Comparison of ENCODE assay signal across 27 cellular contexts in genomic region chr20:45463113-45463512, GRCh38. TPM values are rescaled to one million over a fixed set of nuclear protein-coding genes. Genes with fewer than 3 reads are reported as not detected.
"Had no signal": no experiment of that assay in that cellular context is flagged by ENCODE, and none has a peak within 500 bp of the region (broad histone marks: within the 10 kb centered on the region; RNA-seq: fewer than 3 reads in every experiment).

No MANE protein-coding gene starts in this region.

- H3K27ac ChIP-seq: brain microvascular endothelial cell, cardiac muscle cell had no signal

- H3K4me3 ChIP-seq: cardiac muscle cell, MG63 had no signal

- DNase-seq: activated CD4-positive, alpha-beta memory T cell treated with anti-CD3 and anti-CD28 coated beads for 36 hours; activated CD4-positive, alpha-beta T cell treated with anti-CD3 and anti-CD28 coated beads, Interleukin-2, amount 10 ng/mL, durations not matched to agents 7 days and 5 days; activated CD4-positive, CD25-positive, alpha-beta regulatory T cell; activated gamma-delta T cell treated with Interleukin-2 at 50 U/mL for 16 hours; activated naive CD4-positive, alpha-beta T cell treated with anti-CD3 and anti-CD28 coated beads, Interleukin-2, amount 10 ng/mL, durations not matched to agents 7 days and 5 days; activated naive CD8-positive, alpha-beta T cell treated with anti-CD3 and anti-CD28 coated beads for 36 hours; activated T-cell treated with anti-CD3 and anti-CD28 coated beads for 4 hours; activated T-cell treated with anti-CD3 and anti-CD28 coated beads, Interleukin-2, amount 50 U/mL, for 48 hours; brain microvascular endothelial cell; MG63; MV-4-11; NCI-H1092 treated with DMSO at 0.1 percent for 48 hours; NCI-H1417 treated with DMSO at 0.1 percent for 48 hours; NCI-H1694; NCI-H2029; NCI-H2107; NCI-H345; NCI-H510A; NCI-H526 treated with DMSO at 0.1 percent for 48 hours; PC-3; SHP77 treated with DMSO at 0.1 percent for 48 hours; T-helper 17 cell; T-helper 9 cell had no signal

- H3K36me3 Mint-ChIP-seq: activated CD4-positive, alpha-beta memory T cell treated with anti-CD3 and anti-CD28 coated beads for 36 hours; activated naive CD4-positive, alpha-beta T cell treated with anti-CD3 and anti-CD28 coated beads, Interleukin-2, amount 10 ng/mL, durations not matched to agents 7 days and 5 days; activated naive CD8-positive, alpha-beta T cell treated with anti-CD3 and anti-CD28 coated beads for 36 hours had no signal

- H3K4me3 Mint-ChIP-seq: activated CD4-positive, alpha-beta memory T cell treated with anti-CD3 and anti-CD28 coated beads for 36 hours; activated CD4-positive, alpha-beta T cell treated with anti-CD3 and anti-CD28 coated beads, Interleukin-2, amount 10 ng/mL, durations not matched to agents 7 days and 5 days; activated naive CD4-positive, alpha-beta T cell treated with anti-CD3 and anti-CD28 coated beads, Interleukin-2, amount 10 ng/mL, durations not matched to agents 7 days and 5 days; activated naive CD8-positive, alpha-beta T cell treated with anti-CD3 and anti-CD28 coated beads for 36 hours; T-helper 17 cell had no signal

- H3K9me3 Mint-ChIP-seq: activated CD4-positive, alpha-beta memory T cell treated with anti-CD3 and anti-CD28 coated beads for 36 hours; activated CD4-positive, alpha-beta T cell treated with anti-CD3 and anti-CD28 coated beads, Interleukin-2, amount 10 ng/mL, durations not matched to agents 7 days and 5 days; activated naive CD4-positive, alpha-beta T cell treated with anti-CD3 and anti-CD28 coated beads, Interleukin-2, amount 10 ng/mL, durations not matched to agents 7 days and 5 days; activated naive CD8-positive, alpha-beta T cell treated with anti-CD3 and anti-CD28 coated beads for 36 hours; activated T-helper 2 cell treated with anti-CD3 and anti-CD28 coated beads, Interferon-gamma antibody, Interleukin-2, Interleukin-4, amounts not matched to agents 10 μg/mL and 5 μg/mL and 100 μg/mL, durations not matched to agents 14 hours and 24 hours and 36 hours had no signal

- H3K27ac Mint-ChIP-seq: activated CD4-positive, alpha-beta memory T cell treated with anti-CD3 and anti-CD28 coated beads for 36 hours; activated CD4-positive, alpha-beta T cell treated with anti-CD3 and anti-CD28 coated beads, Interleukin-2, amount 10 ng/mL, durations not matched to agents 7 days and 5 days; activated naive CD4-positive, alpha-beta T cell treated with anti-CD3 and anti-CD28 coated beads, Interleukin-2, amount 10 ng/mL, durations not matched to agents 7 days and 5 days; activated naive CD8-positive, alpha-beta T cell treated with anti-CD3 and anti-CD28 coated beads for 36 hours; activated T-helper 2 cell treated with anti-CD3 and anti-CD28 coated beads, Interferon-gamma antibody, Interleukin-2, Interleukin-4, amounts not matched to agents 10 μg/mL and 5 μg/mL and 100 μg/mL, durations not matched to agents 14 hours and 24 hours and 36 hours; T-helper 17 cell had no signal

- ATAC-seq: PC-3, T-helper 17 cell had no signal

- H3K4me1 Mint-ChIP-seq: activated CD4-positive, alpha-beta T cell treated with anti-CD3 and anti-CD28 coated beads, Interleukin-2, amount 10 ng/mL, durations not matched to agents 7 days and 5 days; activated naive CD4-positive, alpha-beta T cell treated with anti-CD3 and anti-CD28 coated beads, Interleukin-2, amount 10 ng/mL, durations not matched to agents 7 days and 5 days; T-helper 17 cell had no signal

- H3K36me3 ChIP-seq: brain microvascular endothelial cell, cardiac muscle cell, MG63 had no signal

- H3K9me3 ChIP-seq: MG63 had no signal

RNA-seq across cellular contexts. Expression of gene WFDC2, which starts 6.4 kb away (rescaled TPM):
- total RNA-seq: activated CD4-positive, alpha-beta T cell treated with anti-CD3 and anti-CD28 coated beads, Interleukin-2, amount 10 ng/mL, durations not matched to agents 7 days and 5 days; activated CD8-positive, alpha-beta memory T cell treated with anti-CD3 and anti-CD28 coated beads for 36 hours; activated T-helper 2 cell treated with anti-CD3 and anti-CD28 coated beads, Interferon-gamma antibody, Interleukin-2, Interleukin-4, amounts not matched to agents 10 μg/mL and 5 μg/mL and 100 μg/mL, durations not matched to agents 14 hours and 24 hours and 36 hours; PC-3 had no signal

RNA-seq across cellular contexts. Expression of gene SPINT3, which starts 52.3 kb away (rescaled TPM):
- total RNA-seq: activated CD4-positive, alpha-beta memory T cell treated with anti-CD3 and anti-CD28 coated beads for 36 hours; activated CD4-positive, alpha-beta T cell treated with anti-CD3 and anti-CD28 coated beads, Interleukin-2, amount 10 ng/mL, durations not matched to agents 7 days and 5 days; activated CD8-positive, alpha-beta memory T cell treated with anti-CD3 and anti-CD28 coated beads for 36 hours; activated naive CD8-positive, alpha-beta T cell treated with anti-CD3 and anti-CD28 coated beads for 36 hours; activated T-helper 2 cell treated with anti-CD3 and anti-CD28 coated beads, Interferon-gamma antibody, Interleukin-2, Interleukin-4, amounts not matched to agents 10 μg/mL and 5 μg/mL and 100 μg/mL, durations not matched to agents 14 hours and 24 hours and 36 hours; cardiac muscle cell; PC-3; T-helper 17 cell had no signal
- polyA plus RNA-seq: adipose tissue, cardiac muscle cell had no signal
